Comparison of ENCODE assay signal across 8 cellular contexts in the genomic region with DNA sequence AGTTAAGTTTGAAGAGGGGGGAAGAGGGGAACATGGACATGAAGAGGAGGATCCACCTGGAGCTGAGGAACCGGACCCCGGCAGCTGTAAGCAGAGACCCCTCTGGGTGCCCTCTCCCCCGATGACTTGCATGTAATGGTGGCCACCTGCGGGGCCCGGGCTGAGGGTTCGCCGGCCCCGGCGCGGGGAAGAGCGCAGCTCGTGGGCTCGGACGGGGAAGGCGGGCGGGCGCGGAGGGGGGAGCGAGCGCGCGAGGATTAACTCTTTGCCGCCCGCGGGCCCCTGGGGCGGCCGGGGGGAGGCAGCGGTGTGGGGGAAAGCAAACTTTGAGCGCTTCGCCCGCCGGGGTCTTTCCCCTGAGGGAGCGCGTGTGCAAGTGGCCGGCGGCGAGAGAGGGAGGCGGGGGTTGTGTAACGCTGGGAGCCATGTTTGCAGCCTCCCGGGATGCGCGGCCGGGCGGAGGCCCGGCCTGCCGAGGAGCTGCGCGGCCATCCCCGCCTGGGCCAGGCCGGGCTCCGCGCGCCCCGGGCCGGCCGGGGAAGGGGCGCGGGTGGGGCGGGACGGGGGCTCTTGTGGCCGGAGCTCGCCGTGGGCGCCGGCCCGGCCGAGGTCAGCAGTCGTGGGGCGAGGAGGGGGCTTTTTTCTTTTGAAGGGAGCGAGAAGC. TPM values are rescaled to one million over a fixed set of nuclear protein-coding genes. Genes with fewer than 3 reads are reported as not detected.
DNase-seq lines count a peak whose midpoint lies in the region; ATAC-seq lines count a peak whose summit lies in the region.

No MANE protein-coding gene starts in this region.

- H3K23ac ChIP-seq in mesendoderm (ENCODE audit: low read length) = peak overlapping the region; percentile 92

- no peak overlapping the region for H2AK5ac ChIP-seq in mesendoderm (ENCODE audit: low read length)

- H3K9me3 Mint-ChIP-seq in CD4-positive, CD25-positive, alpha-beta regulatory T cell = no peaks in the 10 kb centered on the region

- H3K27ac Mint-ChIP-seq in CD4-positive, CD25-positive, alpha-beta regulatory T cell = peak overlapping the region; percentile 66 to 83 (median 80)

- peaks cover 31 to 63% (median 50%) of the 10 kb centered on the region in 4 donors for H3K4me1 Mint-ChIP-seq in CD4-positive, CD25-positive, alpha-beta regulatory T cell

- H3K79me1 ChIP-seq in mesendoderm (ENCODE audit: low read length) = peaks cover 8% of the 10 kb centered on the region

- peak overlapping the region; percentile 98 for H2BK120ac ChIP-seq in mesendoderm (ENCODE audit: low read depth, low read length)

- peak overlapping the region; percentile 100 for H3K9ac ChIP-seq in mesendoderm (ENCODE audit: low read length)

- peak overlapping the region; percentile 86 to 94 (median 90) for H3K4me3 Mint-ChIP-seq in CD4-positive, CD25-positive, alpha-beta regulatory T cell

- H4K8ac ChIP-seq in mesendoderm (ENCODE audit: low read depth, low read length) = peak overlapping the region; percentile 94

- no peaks in the 10 kb centered on the region for H3K9me3 ChIP-seq in CD4-positive, CD25-positive, alpha-beta regulatory T cell (ENCODE audit: control insufficient read depth in 2 of 2, low read length in 2 of 2)

- H2BK5ac ChIP-seq in mesendoderm (ENCODE audit: low read length) = no peak overlapping the region

- no peak overlapping the region for H3K4me2 ChIP-seq in mesendoderm (ENCODE audit: low read length)

- H3K27me3 Mint-ChIP-seq in CD4-positive, CD25-positive, alpha-beta regulatory T cell = peaks cover 4% of the 10 kb centered on the region

- ATAC-seq in CD4-positive, CD25-positive, alpha-beta regulatory T cell (ENCODE audit: low read depth in 2 of 2) = peak; percentile 13 to 31
- peak; percentile 9 for ATAC-seq in GM21381 (IDR thresholded peaks at IDR 0.05; ENCODE audit: unreplicated experiment)

- peak; percentile 36 to 76 (median 68) for DNase-seq in CD4-positive, CD25-positive, alpha-beta regulatory T cell
- DNase-seq in LoVo (ENCODE audit: low spot score) = peak; percentile 20
- peak; percentile 28 to 39 for DNase-seq in activated CD4-positive, alpha-beta T cell treated with anti-CD3 and anti-CD28 coated beads, Interleukin-2, amount 50 U/mL, for 24 hours (ENCODE audit: low read depth in 1 of 2, low spot score in 1 of 2)
- peak; percentile 52 for DNase-seq in effector CD8-positive, alpha-beta T cell (lab: John Stamatoyannopoulos, UW)
- DNase-seq in mesendoderm = peak; percentile 46
- peak; percentile 53 for DNase-seq in stimulated activated CD8-positive, alpha-beta memory T cell treated with anti-CD3 and anti-CD28 coated beads, Interleukin-12 subunit alpha, Interleukin-12 subunit beta, amount 100 ng/mL, for 4 hours (ENCODE audit: low read depth)
- DNase-seq in epidermal melanocyte (ENCODE audit: insufficient read length, low spot score) = no peak

- H3K56ac ChIP-seq in mesendoderm (ENCODE audit: low read length) = peak overlapping the region; percentile 100

- H3K4me1 ChIP-seq in CD4-positive, CD25-positive, alpha-beta regulatory T cell (ENCODE audit: control insufficient read depth, insufficient read depth, low read length, poor library complexity, severe bottlenecking) = peaks cover 45% of the 10 kb centered on the region
- peaks cover 6% of the 10 kb centered on the region for H3K4me1 ChIP-seq in mesendoderm (ENCODE audit: control insufficient read depth, low read depth, low read length)

- no CpG with 5 or more reads among the region's 70 CpGs for WGBS in mesendoderm (ENCODE audit: extremely low coverage, insufficient coverage, low lambda C conversion rate)

- peak overlapping the region; percentile 87 for H3K27ac ChIP-seq in CD4-positive, CD25-positive, alpha-beta regulatory T cell (ENCODE audit: insufficient read depth, low read length, poor library complexity, severe bottlenecking)
- peak overlapping the region; percentile 99 for H3K27ac ChIP-seq in mesendoderm (ENCODE audit: low read depth, low read length)

- H3K36me3 Mint-ChIP-seq in CD4-positive, CD25-positive, alpha-beta regulatory T cell = no peaks in the 10 kb centered on the region

- peak overlapping the region; percentile 48 for H3K4me3 ChIP-seq in CD4-positive, CD25-positive, alpha-beta regulatory T cell (ENCODE audit: low read depth, low read length)
- H3K4me3 ChIP-seq in mesendoderm (ENCODE audit: low read length) = peak overlapping the region; percentile 94

- H3K79me2 ChIP-seq in mesendoderm (ENCODE audit: control insufficient read depth, insufficient read depth, low read length) = peaks cover 42% of the 10 kb centered on the region

- peak overlapping the region; percentile 98 for H3K18ac ChIP-seq in mesendoderm (ENCODE audit: low read length)

- H2BK15ac ChIP-seq in mesendoderm (replicated peaks; ENCODE audit: low read depth) = no peak overlapping the region

- H3K36me3 ChIP-seq in CD4-positive, CD25-positive, alpha-beta regulatory T cell (ENCODE audit: control insufficient read depth, insufficient read depth, low read length) = no peaks in the 10 kb centered on the region
- no peaks in the 10 kb centered on the region for H3K36me3 ChIP-seq in mesendoderm (ENCODE audit: control insufficient read depth, insufficient read depth, low read length)

- H3K27me3 ChIP-seq in CD4-positive, CD25-positive, alpha-beta regulatory T cell (ENCODE audit: control insufficient read depth, insufficient read depth, low read length) = no peaks in the 10 kb centered on the region
- H3K27me3 ChIP-seq in mesendoderm (ENCODE audit: insufficient read depth, low read length, poor library complexity) = peaks cover 26% of the 10 kb centered on the region

- peak overlapping the region; percentile 94 for H3K4ac ChIP-seq in mesendoderm (ENCODE audit: low read depth, low read length)

- no peak overlapping the region for H4K5ac ChIP-seq in mesendoderm (ENCODE audit: low read length)

RNA-seq across cellular contexts. Expression of a gene that starts 0.5 kb away (rescaled TPM):
- 188 TPM for total RNA-seq in CD4-positive, CD25-positive, alpha-beta regulatory T cell
- 100 to 1,000 TPM in 1 of 4 donors, 10 to 100 TPM in 3; 83.6 to 101 (median 89.6) TPM for polyA plus RNA-seq in CD4-positive, CD25-positive, alpha-beta regulatory T cell
- 281 TPM for polyA plus RNA-seq in mesendoderm (2013, experiment 1 of 2)
- polyA plus RNA-seq in mesendoderm (2013, experiment 2 of 2) = 283 TPM

RNA-seq across cellular contexts. Expression of a gene that starts 45.7 kb away (rescaled TPM):
- total RNA-seq in CD4-positive, CD25-positive, alpha-beta regulatory T cell = 3.6 TPM
- polyA plus RNA-seq in CD4-positive, CD25-positive, alpha-beta regulatory T cell = 1 to 10 TPM; 1.7 to 7.0 (median 4.7) TPM
- polyA plus RNA-seq in mesendoderm (2013, experiment 1 of 2) = not detected
- not detected for polyA plus RNA-seq in mesendoderm (2013, experiment 2 of 2)
